Comparison of ENCODE assay signal across 1 cellular context in the genomic region with DNA sequence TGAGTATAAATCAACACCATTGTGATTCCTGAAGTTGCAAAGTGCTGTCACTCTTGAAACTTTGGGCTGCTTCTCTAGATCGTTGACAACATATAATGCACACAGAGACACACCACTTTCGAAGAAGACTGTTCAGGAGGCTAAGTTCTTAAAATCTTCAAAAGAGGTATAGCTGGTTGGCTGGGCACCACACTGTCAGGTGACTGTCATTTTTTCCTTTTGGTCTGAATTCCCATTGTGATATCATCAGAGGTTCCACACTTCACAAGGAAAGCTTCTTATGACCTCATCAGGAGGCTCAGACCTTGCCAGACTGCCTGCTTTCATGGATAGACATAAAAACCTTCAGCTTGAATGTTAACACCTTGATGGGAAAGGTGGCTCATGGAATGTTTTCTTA.
TF ChIP-seq lines count a peak whose summit lies in the region.

A gene with protein sequence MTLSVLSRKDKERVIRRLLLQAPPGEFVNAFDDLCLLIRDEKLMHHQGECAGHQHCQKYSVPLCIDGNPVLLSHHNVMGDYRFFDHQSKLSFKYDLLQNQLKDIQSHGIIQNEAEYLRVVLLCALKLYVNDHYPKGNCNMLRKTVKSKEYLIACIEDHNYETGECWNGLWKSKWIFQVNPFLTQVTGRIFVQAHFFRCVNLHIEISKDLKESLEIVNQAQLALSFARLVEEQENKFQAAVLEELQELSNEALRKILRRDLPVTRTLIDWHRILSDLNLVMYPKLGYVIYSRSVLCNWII (plus strand): TSS at position 301 of the 400 bp plus-strand sequence. CDS start 150 bp downstream, outside the sequence.
A gene with protein sequence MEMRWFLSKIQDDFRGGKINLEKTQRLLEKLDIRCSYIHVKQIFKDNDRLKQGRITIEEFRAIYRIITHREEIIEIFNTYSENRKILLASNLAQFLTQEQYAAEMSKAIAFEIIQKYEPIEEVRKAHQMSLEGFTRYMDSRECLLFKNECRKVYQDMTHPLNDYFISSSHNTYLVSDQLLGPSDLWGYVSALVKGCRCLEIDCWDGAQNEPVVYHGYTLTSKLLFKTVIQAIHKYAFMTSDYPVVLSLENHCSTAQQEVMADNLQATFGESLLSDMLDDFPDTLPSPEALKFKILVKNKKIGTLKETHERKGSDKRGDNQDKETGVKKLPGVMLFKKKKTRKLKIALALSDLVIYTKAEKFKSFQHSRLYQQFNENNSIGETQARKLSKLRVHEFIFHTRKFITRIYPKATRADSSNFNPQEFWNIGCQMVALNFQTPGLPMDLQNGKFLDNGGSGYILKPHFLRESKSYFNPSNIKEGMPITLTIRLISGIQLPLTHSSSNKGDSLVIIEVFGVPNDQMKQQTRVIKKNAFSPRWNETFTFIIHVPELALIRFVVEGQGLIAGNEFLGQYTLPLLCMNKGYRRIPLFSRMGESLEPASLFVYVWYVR (minus strand): TSS at position 194 of the 400 bp plus-strand sequence. CDS start 641 bp downstream, outside the sequence.

TF ChIP-seq in GM23338, 12 proteins besides CTCF, POLR2A, EP300 and RAD21 (continued from another document):
- TF ChIP-seq, protein P1, sequence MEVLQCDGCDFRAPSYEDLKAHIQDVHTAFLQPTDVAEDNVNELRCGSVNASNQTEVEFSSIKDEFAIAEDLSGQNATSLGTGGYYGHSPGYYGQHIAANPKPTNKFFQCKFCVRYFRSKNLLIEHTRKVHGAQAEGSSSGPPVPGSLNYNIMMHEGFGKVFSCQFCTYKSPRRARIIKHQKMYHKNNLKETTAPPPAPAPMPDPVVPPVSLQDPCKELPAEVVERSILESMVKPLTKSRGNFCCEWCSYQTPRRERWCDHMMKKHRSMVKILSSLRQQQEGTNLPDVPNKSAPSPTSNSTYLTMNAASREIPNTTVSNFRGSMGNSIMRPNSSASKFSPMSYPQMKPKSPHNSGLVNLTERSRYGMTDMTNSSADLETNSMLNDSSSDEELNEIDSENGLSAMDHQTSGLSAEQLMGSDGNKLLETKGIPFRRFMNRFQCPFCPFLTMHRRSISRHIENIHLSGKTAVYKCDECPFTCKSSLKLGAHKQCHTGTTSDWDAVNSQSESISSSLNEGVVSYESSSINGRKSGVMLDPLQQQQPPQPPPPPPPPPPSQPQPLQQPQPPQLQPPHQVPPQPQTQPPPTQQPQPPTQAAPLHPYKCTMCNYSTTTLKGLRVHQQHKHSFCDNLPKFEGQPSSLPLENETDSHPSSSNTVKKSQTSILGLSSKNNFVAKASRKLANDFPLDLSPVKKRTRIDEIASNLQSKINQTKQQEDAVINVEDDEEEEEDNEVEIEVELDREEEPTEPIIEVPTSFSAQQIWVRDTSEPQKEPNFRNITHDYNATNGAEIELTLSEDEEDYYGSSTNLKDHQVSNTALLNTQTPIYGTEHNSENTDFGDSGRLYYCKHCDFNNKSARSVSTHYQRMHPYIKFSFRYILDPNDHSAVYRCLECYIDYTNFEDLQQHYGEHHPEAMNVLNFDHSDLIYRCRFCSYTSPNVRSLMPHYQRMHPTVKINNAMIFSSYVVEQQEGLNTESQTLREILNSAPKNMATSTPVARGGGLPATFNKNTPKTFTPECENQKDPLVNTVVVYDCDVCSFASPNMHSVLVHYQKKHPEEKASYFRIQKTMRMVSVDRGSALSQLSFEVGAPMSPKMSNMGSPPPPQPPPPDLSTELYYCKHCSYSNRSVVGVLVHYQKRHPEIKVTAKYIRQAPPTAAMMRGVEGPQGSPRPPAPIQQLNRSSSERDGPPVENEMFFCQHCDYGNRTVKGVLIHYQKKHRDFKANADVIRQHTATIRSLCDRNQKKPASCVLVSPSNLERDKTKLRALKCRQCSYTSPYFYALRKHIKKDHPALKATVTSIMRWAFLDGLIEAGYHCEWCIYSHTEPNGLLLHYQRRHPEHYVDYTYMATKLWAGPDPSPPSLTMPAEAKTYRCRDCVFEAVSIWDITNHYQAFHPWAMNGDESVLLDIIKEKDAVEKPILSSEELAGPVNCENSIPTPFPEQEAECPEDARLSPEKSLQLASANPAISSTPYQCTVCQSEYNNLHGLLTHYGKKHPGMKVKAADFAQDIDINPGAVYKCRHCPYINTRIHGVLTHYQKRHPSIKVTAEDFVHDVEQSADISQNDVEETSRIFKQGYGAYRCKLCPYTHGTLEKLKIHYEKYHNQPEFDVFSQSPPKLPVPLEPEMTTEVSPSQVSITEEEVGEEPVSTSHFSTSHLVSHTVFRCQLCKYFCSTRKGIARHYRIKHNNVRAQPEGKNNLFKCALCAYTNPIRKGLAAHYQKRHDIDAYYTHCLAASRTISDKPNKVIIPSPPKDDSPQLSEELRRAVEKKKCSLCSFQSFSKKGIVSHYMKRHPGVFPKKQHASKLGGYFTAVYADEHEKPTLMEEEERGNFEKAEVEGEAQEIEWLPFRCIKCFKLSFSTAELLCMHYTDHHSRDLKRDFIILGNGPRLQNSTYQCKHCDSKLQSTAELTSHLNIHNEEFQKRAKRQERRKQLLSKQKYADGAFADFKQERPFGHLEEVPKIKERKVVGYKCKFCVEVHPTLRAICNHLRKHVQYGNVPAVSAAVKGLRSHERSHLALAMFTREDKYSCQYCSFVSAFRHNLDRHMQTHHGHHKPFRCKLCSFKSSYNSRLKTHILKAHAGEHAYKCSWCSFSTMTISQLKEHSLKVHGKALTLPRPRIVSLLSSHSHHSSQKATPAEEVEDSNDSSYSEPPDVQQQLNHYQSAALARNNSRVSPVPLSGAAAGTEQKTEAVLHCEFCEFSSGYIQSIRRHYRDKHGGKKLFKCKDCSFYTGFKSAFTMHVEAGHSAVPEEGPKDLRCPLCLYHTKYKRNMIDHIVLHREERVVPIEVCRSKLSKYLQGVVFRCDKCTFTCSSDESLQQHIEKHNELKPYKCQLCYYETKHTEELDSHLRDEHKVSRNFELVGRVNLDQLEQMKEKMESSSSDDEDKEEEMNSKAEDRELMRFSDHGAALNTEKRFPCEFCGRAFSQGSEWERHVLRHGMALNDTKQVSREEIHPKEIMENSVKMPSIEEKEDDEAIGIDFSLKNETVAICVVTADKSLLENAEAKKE (CRISPR knock-in tag; IDR thresholded peaks at IDR 0.05), result no peak
- TF ChIP-seq EZH2 (IDR thresholded peaks at IDR 0.05; ENCODE audit: low read depth, unreplicated experiment) (no peak), EZH2phosphoT487 (IDR thresholded peaks at IDR 0.05; ENCODE audit: unreplicated experiment) (no peak), ZNF114 (CRISPR knock-in tag; IDR thresholded peaks at IDR 0.05) (no peak), POLR2AphosphoS5 (IDR thresholded peaks at IDR 0.05; ENCODE audit: low read depth) (no peak)
